ENCODE assay signal across 23 cellular contexts in the genomic region with DNA sequence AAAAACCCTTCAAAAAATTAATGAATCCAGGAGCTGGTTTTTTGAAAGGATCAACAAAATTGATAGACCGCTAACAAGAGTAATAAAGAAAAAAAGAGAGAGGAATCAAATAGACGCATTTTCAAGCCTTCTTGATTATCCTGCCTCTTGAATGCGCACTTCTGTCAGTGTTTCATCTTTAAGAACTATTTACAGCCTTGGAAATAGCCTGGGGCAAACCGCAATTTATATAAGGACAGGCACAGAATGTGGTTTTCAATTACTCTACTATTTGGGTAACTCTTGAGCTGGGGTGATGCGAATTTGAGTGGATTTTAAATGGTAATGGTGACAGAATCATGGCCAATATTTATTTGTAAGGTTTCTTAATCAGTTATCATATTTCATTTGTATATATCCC.
"Had no signal": no experiment of that assay in that cellular context is flagged by ENCODE, and none has a peak within 500 bp of the region (broad histone marks: within the 10 kb centered on the region; RNA-seq: fewer than 3 reads in every experiment).

No MANE protein-coding gene starts in this region.

- DNase-seq: activated B cell treated with CpG ODN at 0.5 μM for 24 hours; activated CD4-positive, alpha-beta T cell treated with anti-CD3 and anti-CD28 coated beads for 48 hours; activated CD4-positive, alpha-beta T cell treated with anti-CD3 and anti-CD28 coated beads, Interleukin-2, amount 50 U/mL, for 1 hour; activated CD4-positive, alpha-beta T cell treated with anti-CD3 and anti-CD28 coated beads, Interleukin-2, amount 50 U/mL, for 48 hours; activated CD8-positive, alpha-beta memory T cell treated with anti-CD3 and anti-CD28 coated beads, Interleukin-2, amount 10 ng/mL, durations not matched to agents 7 days and 5 days; activated CD8-positive, alpha-beta memory T cell treated with anti-CD3 and anti-CD28 coated beads, Interleukin-2, amount 50 U/mL, for 4 hours; activated CD8-positive, alpha-beta T cell treated with anti-CD3 and anti-CD28 coated beads for 36 hours; activated effector memory CD4-positive, alpha-beta T cell treated with anti-CD3 and anti-CD28 coated beads, Interleukin-2, amount 50 U/mL, for 16 hours; activated naive CD4-positive, alpha-beta T cell treated with anti-CD3 and anti-CD28 coated beads, Interleukin-2, amount 10 ng/mL, durations not matched to agents 7 days and 5 days; activated naive CD8-positive, alpha-beta T cell treated with anti-CD3 and anti-CD28 coated beads, Interleukin-2, amount 10 ng/mL, durations not matched to agents 7 days and 5 days; activated T-cell treated with anti-CD3 and anti-CD28 coated beads, Interleukin-2, amount 50 U/mL, for 1 hour; activated T-cell treated with anti-CD3 and anti-CD28 coated beads, Interleukin-2, amount 50 U/mL, for 48 hours; central memory CD4-positive, alpha-beta T cell; cerebellar nuclear complex; colonic mucosa; effector CD8-positive, alpha-beta T cell; foreskin fibroblast; head of caudate nucleus; hypothalamus; T1000; WERI-Rb-1 had no signal

- ATAC-seq: activated CD4-positive, CD25-positive, alpha-beta regulatory T cell treated with anti-CD3 and anti-CD28 coated beads, Interleukin-2, amount 50 U/mL, for 24 hours; activated CD8-positive, alpha-beta memory T cell treated with anti-CD3 and anti-CD28 coated beads, Interleukin-2, amount 10 ng/mL, durations not matched to agents 7 days and 5 days; activated CD8-positive, alpha-beta T cell treated with anti-CD3 and anti-CD28 coated beads for 36 hours; activated naive CD4-positive, alpha-beta T cell treated with anti-CD3 and anti-CD28 coated beads, Interleukin-2, amount 50 U/mL, for 72 hours had no signal
